Comparison of ENCODE assay signal across 1 cellular context in genomic region chr12:10718279-10718821, GRCh38.
TF ChIP-seq lines count a peak whose summit lies in the region.

No MANE protein-coding gene starts in this region.

TF ChIP-seq in SK-N-SH treated with all-trans-retinoic acid at 6 μM for 48 hours, 23 proteins besides CTCF, POLR2A, EP300 and RAD21 (continued from another document):
- TF ChIP-seq CREB5 (CRISPR knock-in tag; IDR thresholded peaks at IDR 0.05; ENCODE audit: low read depth) = no peak
- no peak for TF ChIP-seq OSR1 (CRISPR knock-in tag; IDR thresholded peaks at IDR 0.05)
TF ChIP-seq in SK-N-SH treated with all-trans-retinoic acid at 6 μM for 48 hours: peak in this region for 0.
